In the genomic region with DNA sequence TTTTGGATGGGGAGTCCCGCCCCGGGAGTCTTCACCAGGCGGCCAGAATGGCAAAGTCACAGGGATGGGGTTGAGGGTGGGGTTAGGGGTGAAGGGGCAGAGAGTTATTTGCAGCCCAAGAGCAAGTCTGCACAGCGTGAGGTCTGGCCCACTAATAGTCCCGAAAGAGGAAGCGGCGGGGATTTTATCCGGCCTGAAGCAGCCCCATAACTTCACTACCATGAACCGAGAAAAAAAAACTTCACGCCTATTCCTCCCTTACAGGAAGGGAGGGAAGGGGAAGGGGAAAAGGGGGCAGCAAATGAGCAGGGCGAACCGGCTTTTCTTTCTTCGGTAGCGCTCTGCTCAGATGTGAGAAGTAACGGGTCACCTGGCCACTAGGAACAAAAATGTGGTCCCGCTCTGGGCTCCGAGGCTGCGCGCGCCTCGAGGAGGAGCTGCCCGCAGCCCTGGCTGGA, we compare ENCODE assay signal across 8 cellular contexts. TPM values are rescaled to one million over a fixed set of nuclear protein-coding genes. Genes with fewer than 3 reads are reported as not detected.
DNase-seq lines count a peak whose midpoint lies in the region; ATAC-seq and TF ChIP-seq lines count a peak whose summit lies in the region.

No MANE protein-coding gene starts in this region.

- intact Hi-C loops in activated CD4-positive, alpha-beta T cell treated with anti-CD3 and anti-CD28 coated beads for 36 hours (cut with DNase I, micrococcal nuclease): loop anchor here (5.0 kb wide), 2 partner anchors 215 to 420 kb away; a partner anchor contains a TSS
- intact Hi-C loops in breast epithelium (cut with DNase I; ENCODE audit: low total_unique reads): no loop called here
- intact Hi-C loops in testis (cut with DNase I; ENCODE audit: low total_unique reads): no loop called here

- H3K36me3 ChIP-seq in breast epithelium: no peaks in the 10 kb centered on the region
- no peaks in the 10 kb centered on the region for H3K36me3 ChIP-seq in testis (ENCODE audit: low read depth, missing control alignments)

- peaks cover 23% of the 10 kb centered on the region for H3K36me3 Mint-ChIP-seq in activated CD4-positive, alpha-beta T cell treated with anti-CD3 and anti-CD28 coated beads for 36 hours (ENCODE audit: low read depth)

- peak overlapping the region; percentile 95 for H3K27ac Mint-ChIP-seq in activated CD4-positive, alpha-beta T cell treated with anti-CD3 and anti-CD28 coated beads for 36 hours

- H3K9me3 ChIP-seq in breast epithelium (no peaks in the 10 kb centered on the region), testis (no peaks in the 10 kb centered on the region)

- peaks cover 0 to 4% of the 10 kb centered on the region in 2 donors for H3K4me1 ChIP-seq in breast epithelium
- peaks cover 37% of the 10 kb centered on the region for H3K4me1 ChIP-seq in testis

- no peak for DNase-seq in activated CD4-positive, alpha-beta T cell treated with anti-CD3 and anti-CD28 coated beads for 36 hours
- no peak for DNase-seq in activated CD4-positive, alpha-beta T cell treated with anti-CD3 and anti-CD28 coated beads for 48 hours
- DNase-seq in NOMO-1 treated with DMSO at 0.1 percent for 48 hours (lab: John Stamatoyannopoulos, UW; ENCODE audit: unreplicated experiment) (peak; percentile 82), breast epithelium (ENCODE audit: low spot score in 2 of 2) (peak in 1 of 2 donors; percentile 24), left lobe of liver (ENCODE audit: low spot score) (no peak), testis (peak; percentile 59), HuH-7 (ENCODE audit: low spot score) (no peak)

- H3K27ac ChIP-seq in breast epithelium: peak overlapping the region; percentile 91 to 92
- peak overlapping the region; percentile 92 to 97 for H3K27ac ChIP-seq in testis

- peak overlapping the region; percentile 93 for H3K4me3 Mint-ChIP-seq in activated CD4-positive, alpha-beta T cell treated with anti-CD3 and anti-CD28 coated beads for 36 hours

- H3K4me3 ChIP-seq in breast epithelium (peak overlapping the region; percentile 71 to 96 (median 90)), testis (peak overlapping the region; percentile 86 to 99)

- 0 to 1% methylated on average over 18 to 21 of the region's 22 CpGs for WGBS in testis, 2 donors

- no peaks in the 10 kb centered on the region for H3K27me3 Mint-ChIP-seq in activated CD4-positive, alpha-beta T cell treated with anti-CD3 and anti-CD28 coated beads for 36 hours

- TF ChIP-seq POLR2A in breast epithelium (IDR thresholded peaks at IDR 0.05): no peak
- TF ChIP-seq POLR2A in testis (IDR thresholded peaks at IDR 0.05): no peak

- H3K9me3 Mint-ChIP-seq in activated CD4-positive, alpha-beta T cell treated with anti-CD3 and anti-CD28 coated beads for 36 hours (ENCODE audit: low read depth): no peaks in the 10 kb centered on the region

- POLR2A ChIA-PET in activated CD4-positive, alpha-beta T cell treated with anti-CD3 and anti-CD28 coated beads for 36 hours (lab: Charles Lee): interaction anchor here (0.6 to 1.6 kb wide), 4 partner anchors 8 to 75 kb away, joined by 4 to 18 read pairs (median 8); no protein-coding TSS in a partner anchor

- TF ChIP-seq CTCF in breast epithelium (IDR thresholded peaks at IDR 0.05) (no peak), testis (IDR thresholded peaks at IDR 0.05) (no peak)

- ATAC-seq in activated CD4-positive, alpha-beta T cell treated with anti-CD3 and anti-CD28 coated beads for 36 hours: peak; percentile 24
- peak; percentile 45 for ATAC-seq in HG02678 (IDR thresholded peaks at IDR 0.05; ENCODE audit: unreplicated experiment)
- peak; percentile 45 for ATAC-seq in left lobe of liver

- CTCF ChIA-PET in activated CD4-positive, alpha-beta T cell treated with anti-CD3 and anti-CD28 coated beads for 36 hours (lab: Charles Lee): interaction anchor here (1.2 to 5.3 kb wide), 12 partner anchors 8 to 82 kb away, joined by 3 to 64 read pairs (median 6); a partner anchor contains a TSS

- H3K27me3 ChIP-seq in breast epithelium: no peaks in the 10 kb centered on the region
- no peaks in the 10 kb centered on the region for H3K27me3 ChIP-seq in testis

- H3K4me1 Mint-ChIP-seq in activated CD4-positive, alpha-beta T cell treated with anti-CD3 and anti-CD28 coated beads for 36 hours: peaks cover 51% of the 10 kb centered on the region

RNA-seq across cellular contexts. Expression of a gene that starts 0.7 kb away (rescaled TPM):
- total RNA-seq in activated CD4-positive, alpha-beta T cell treated with anti-CD3 and anti-CD28 coated beads for 36 hours: 10 to 100 TPM; 20.3 to 21.6 TPM
- total RNA-seq in breast epithelium (10 to 100 TPM; 12.0 to 35.4 (median 20.9) TPM), left lobe of liver (4.5 TPM), testis (10 to 100 TPM; 21.6 to 29.5 TPM)
- 21.5 TPM for polyA plus RNA-seq in testis (ENCODE audit: insufficient read depth, low read depth, low replicate concordance)

RNA-seq across cellular contexts. Expression of a gene that starts 16.1 kb away (rescaled TPM):
- under 1 TPM; 0.60 to 0.64 TPM for total RNA-seq in activated CD4-positive, alpha-beta T cell treated with anti-CD3 and anti-CD28 coated beads for 36 hours
- total RNA-seq in breast epithelium (under 1 TPM; 0.16 to 0.98 (median 0.88) TPM), left lobe of liver (0.15 TPM), testis (10 to 100 TPM; 10.1 to 14.6 TPM)
- 16.3 TPM for polyA plus RNA-seq in testis (ENCODE audit: insufficient read depth, low read depth, low replicate concordance)

Comparison
In these comparisons a context has a peak if more than half of its experiments do, and no peak if none do; other contexts are left out.
1. DNase-seq: peak in NOMO-1 treated with DMSO at 0.1 percent for 48 hours (single experiment) and testis (single experiment); none in activated CD4-positive, alpha-beta T cell treated with anti-CD3 and anti-CD28 coated beads for 36 hours (single experiment), activated CD4-positive, alpha-beta T cell treated with anti-CD3 and anti-CD28 coated beads for 48 hours (single experiment), left lobe of liver (single experiment) and HuH-7 (single experiment).
2. intact Hi-C loops: an anchor here in activated CD4-positive, alpha-beta T cell treated with anti-CD3 and anti-CD28 coated beads for 36 hours (5.0 kb wide); none called in breast epithelium and testis.
3. Peak in every context shown above with its lines, with median percentiles within 50 percentile points of each other: ATAC-seq.